In the genomic region with DNA sequence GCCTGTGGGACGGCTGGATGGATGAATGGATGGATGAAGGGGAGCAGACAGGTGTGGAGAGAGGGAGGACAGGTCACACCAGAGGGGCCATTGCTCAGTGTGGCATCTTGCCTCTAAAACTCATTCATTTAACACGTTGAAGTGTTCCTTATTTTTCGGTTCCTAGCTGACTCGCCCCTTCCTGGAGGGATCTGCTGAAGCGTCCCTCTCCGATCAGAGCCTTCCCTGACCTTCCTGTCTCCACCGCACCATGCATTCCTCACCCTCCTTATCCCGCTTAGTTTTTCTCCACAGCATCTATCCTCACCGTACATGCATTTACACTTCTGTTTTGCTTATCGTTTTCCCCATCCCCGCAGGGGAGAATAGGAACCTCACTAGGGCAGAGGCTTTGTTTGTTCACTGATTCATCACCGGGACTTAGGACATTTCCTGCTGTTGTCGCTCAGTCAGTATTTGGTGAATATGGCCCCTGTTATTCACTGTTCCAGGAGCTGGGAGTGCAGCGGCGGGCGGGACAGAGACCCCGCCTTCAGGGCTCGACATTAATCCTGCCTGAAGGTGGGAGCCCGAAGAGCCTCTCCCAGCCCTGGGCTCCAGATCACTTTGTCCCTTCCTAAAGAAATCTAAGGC, we compare ENCODE assay signal across 8 cellular contexts. TPM values are rescaled to one million over a fixed set of nuclear protein-coding genes. Genes with fewer than 3 reads are reported as not detected.
DNase-seq lines count a peak whose midpoint lies in the region; ATAC-seq and TF ChIP-seq lines count a peak whose summit lies in the region.

No MANE protein-coding gene starts in this region.

- no TSS peak for BruUV-seq in A673 (replicated peaks; lab: Mats Ljungman, UMichigan)

- H3K36me3 Mint-ChIP-seq in T-cell, result no peaks in the 10 kb centered on the region
- H3K36me3 Mint-ChIP-seq in progenitor cell of endocrine pancreas (ENCODE audit: insufficient read depth), result no peaks in the 10 kb centered on the region

- H4K20me1 ChIP-seq in fibroblast of lung (ENCODE audit: control insufficient read depth, extremely low read depth, insufficient read depth, low read length), result no peaks in the 10 kb centered on the region

- H3K27me3 Mint-ChIP-seq in T-cell (peaks cover 3 to 7% of the 10 kb centered on the region in 2 donors), progenitor cell of endocrine pancreas (peaks cover 4% of the 10 kb centered on the region)

- H3K9me3 ChIP-seq in A673 (ENCODE audit: low read depth, low read length, poor library complexity, severe bottlenecking), result no peaks in the 10 kb centered on the region
- no peaks in the 10 kb centered on the region for H3K9me3 ChIP-seq in fibroblast of lung (ENCODE audit: control insufficient read depth, insufficient read depth, low read depth, low read length)

- peak overlapping the region; percentile 77 for H3K27ac ChIP-seq in A673 (ENCODE audit: low read depth, low read length, poor library complexity, severe bottlenecking)
- H3K27ac ChIP-seq in fibroblast of lung (ENCODE audit: insufficient read depth, low read length), result peak overlapping the region; percentile 54

- CTCF ChIA-PET in A673 (lab: Charles Lee) (interaction anchor here (0.6 to 2.3 kb wide), 21 partner anchors 9 to 777 kb away, joined by 3 to 55 read pairs (median 7); partner anchors contain the start of genes CEP70 and PIK3CB), T-cell (lab: Charles Lee) (interaction anchor here (0.6 to 6.1 kb wide), 71 partner anchors 8 to 735 kb away, joined by 3 to 127 read pairs (median 5); partner anchors contain the start of genes CEP70 (in 2 of the 2), ARMC8 (in 1 of the 2), FAIM (in 1 of the 2) and PIK3CB (in 1 of the 2))

- H3K4me1 Mint-ChIP-seq in T-cell (peaks cover 5% of the 10 kb centered on the region in 3 donors), progenitor cell of endocrine pancreas (ENCODE audit: low read depth) (peaks cover 3% of the 10 kb centered on the region)

- H3K4me3 ChIP-seq in A673 (ENCODE audit: low read depth, low read length, poor library complexity, severe bottlenecking), result peak overlapping the region; percentile 86
- H3K4me3 ChIP-seq in fibroblast of lung (replicated peaks in 1 of 4; ENCODE audit: control extremely low read depth in 1 of 4, insufficient read depth in 1 of 4, low read depth in 3 of 4, low read length in 4 of 4), result peak overlapping the region; percentile 62 to 92 (median 78)

- no peaks in the 10 kb centered on the region for H3K36me3 ChIP-seq in A673 (ENCODE audit: insufficient read depth, low read length, poor library complexity, severe bottlenecking)
- H3K36me3 ChIP-seq in fibroblast of lung (ENCODE audit: control insufficient read depth, insufficient read depth, low read length), result no peaks in the 10 kb centered on the region

- intact Hi-C loops in A673 (cut with micrococcal nuclease; ENCODE audit: unreplicated experiment), result loop anchor here (1.0 to 2.0 kb wide), 2 partner anchors 216 to 846 kb away; no protein-coding TSS in a partner anchor

- no peak for TF ChIP-seq CTCF in A673 (conservative IDR thresholded peaks at IDR 0.05; ENCODE audit: low read depth, low read length)
- no peak for TF ChIP-seq CTCF in fibroblast of lung (conservative IDR thresholded peaks at IDR 0.05 in 1 of 2, IDR thresholded peaks at IDR 0.05 in 1 of 2; ENCODE audit: low read depth in 1 of 2, low read length in 2 of 2)
- no peak for TF ChIP-seq CTCF in progenitor cell of endocrine pancreas (IDR thresholded peaks at IDR 0.05; ENCODE audit: unreplicated experiment)

- H3K27me3 ChIP-seq in A673 (replicated peaks; ENCODE audit: insufficient read depth, low read depth, low read length, poor library complexity) (no peaks in the 10 kb centered on the region), fibroblast of lung (ENCODE audit: control insufficient read depth, insufficient read depth, low read length) (no peaks in the 10 kb centered on the region)

- H3K9me3 Mint-ChIP-seq in T-cell, result no peaks in the 10 kb centered on the region
- no peaks in the 10 kb centered on the region for H3K9me3 Mint-ChIP-seq in progenitor cell of endocrine pancreas (ENCODE audit: low read depth)

- H3K4me3 Mint-ChIP-seq in T-cell, result peak overlapping the region; percentile 79 to 82 (median 79)
- peak overlapping the region; percentile 86 for H3K4me3 Mint-ChIP-seq in progenitor cell of endocrine pancreas (ENCODE audit: low read depth)

- no peak for DNase-seq in A673 (ENCODE audit: low spot score)
- DNase-seq in T-cell, result peak in 1 of 34 experiments; percentile 6
- DNase-seq in fibroblast of lung (ENCODE audit: low read depth in 2 of 2), result peak; percentile 47 to 59
- no peak for DNase-seq in progenitor cell of endocrine pancreas (ENCODE audit: low spot score, unreplicated experiment)
- no peak for DNase-seq in globus pallidus (ENCODE audit: low spot score)
- no peak for DNase-seq in NCI-H446 treated with DMSO at 0.1 percent for 48 hours (lab: John Stamatoyannopoulos, UW)

- H3K4me2 ChIP-seq in fibroblast of lung (ENCODE audit: extremely low read depth, insufficient read depth, low read length), result peak overlapping the region; percentile 77

- peak overlapping the region; percentile 86 for H3K9ac ChIP-seq in fibroblast of lung (ENCODE audit: insufficient read depth, low read length)

- H3K4me1 ChIP-seq in A673 (ENCODE audit: insufficient read depth, low read length, poor library complexity, severe bottlenecking) (no peaks in the 10 kb centered on the region), fibroblast of lung (ENCODE audit: control insufficient read depth, extremely low read depth, insufficient read depth, low read length) (peaks cover 5% of the 10 kb centered on the region)

- ATAC-seq in GM18909 (IDR thresholded peaks at IDR 0.05; ENCODE audit: poor library complexity, unreplicated experiment) (peak; percentile 20), HG03378 (IDR thresholded peaks at IDR 0.05; ENCODE audit: unreplicated experiment) (peak; percentile 31), T-cell (replicated peaks in 1 of 4) (peak; percentile 13 to 30 (median 28))

- H3K27ac Mint-ChIP-seq in T-cell (no peak overlapping the region), progenitor cell of endocrine pancreas (peak overlapping the region; percentile 66)

- H3K79me2 ChIP-seq in fibroblast of lung (ENCODE audit: control insufficient read depth, insufficient read depth, low read length), result no peaks in the 10 kb centered on the region

- POLR2A ChIA-PET in A673 (lab: Charles Lee; ENCODE audit: low non-redundant PET), result interaction anchor here (0.9 kb wide), 1 partner anchor 321 kb away, joined by 7 read pairs; the partner anchor contains the start of gene CEP70
- POLR2A ChIA-PET in T-cell (lab: Charles Lee), result interaction anchor here in 1 of 2 donors (1.0 to 1.1 kb wide), 2 partner anchors 320 to 321 kb away, joined by 3 read pairs; partner anchors contain the start of gene CEP70

- peak overlapping the region; percentile 87 for H2AFZ ChIP-seq in fibroblast of lung (ENCODE audit: low read length)

RNA-seq across cellular contexts. Expression of gene FOXL2, which starts 32.0 kb away (rescaled TPM):
- not detected in 2 replicates for total RNA-seq in A673 (2021)
- not detected for total RNA-seq in T-cell
- under 0.01 TPM in 2 replicates for total RNA-seq in fibroblast of lung
- polyA plus RNA-seq in fibroblast of lung, result 0.02 and 0.03 TPM in 2 replicates
- 0.06 and 0.07 TPM in 2 replicates for polyA plus RNA-seq in fibroblast of lung (2012)
- polyA minus RNA-seq in fibroblast of lung (ENCODE audit: low replicate concordance), result not detected in 2 replicates
- 0.09 and 0.12 TPM in 2 replicates for total RNA-seq in progenitor cell of endocrine pancreas

RNA-seq across cellular contexts. Expression of gene FOXL2NB, which starts 32.0 kb away (rescaled TPM):
- total RNA-seq in A673 (2021) (not detected in 2 replicates), T-cell (under 1 TPM in 1 of 5 donors, not detected in 4; 0.06 TPM), fibroblast of lung (not detected in 2 replicates), progenitor cell of endocrine pancreas (not detected in 2 replicates)
- polyA plus RNA-seq in fibroblast of lung, result 0.03 TPM in 1 of 2 replicates, not detected in the other
- not detected in 2 replicates for polyA plus RNA-seq in fibroblast of lung (2012)
- not detected in 2 replicates for polyA minus RNA-seq in fibroblast of lung (ENCODE audit: low replicate concordance)

Comparison
In these comparisons a context has a peak if more than half of its experiments do, and no peak if none do; other contexts are left out.
1. DNase-seq: peak in fibroblast of lung (2 of 2); none in A673 (single experiment), progenitor cell of endocrine pancreas (single experiment), globus pallidus (single experiment) and NCI-H446 treated with DMSO at 0.1 percent for 48 hours (single experiment).
2. Peak in every context shown above with its lines, with median percentiles within 50 percentile points of each other: ATAC-seq.